21 cellular contexts compared by ENCODE assay signal in the genomic region with DNA sequence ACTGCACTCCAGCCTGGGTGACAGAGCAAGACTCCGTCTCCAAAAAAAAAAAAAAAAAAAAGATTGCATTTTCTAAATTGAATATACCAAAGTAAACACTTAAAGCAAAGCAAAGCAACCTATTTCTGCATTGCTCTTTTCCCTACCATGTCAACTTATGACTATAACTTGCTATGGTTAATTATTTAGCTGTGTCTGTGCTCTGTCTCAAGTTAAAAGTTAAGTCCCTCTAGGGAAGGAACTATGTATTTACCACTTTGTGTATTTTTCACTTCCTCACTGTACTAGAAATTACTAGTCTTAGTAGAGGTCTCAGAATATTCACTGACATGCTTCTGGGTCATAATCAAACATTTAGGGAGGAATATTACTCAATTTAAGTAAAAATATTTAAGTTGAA.
"Had no signal": no experiment of that assay in that cellular context is flagged by ENCODE, and none has a peak within 500 bp of the region (broad histone marks: within the 10 kb centered on the region; RNA-seq: fewer than 3 reads in every experiment).

No MANE protein-coding gene starts in this region.

- H3K4me3 ChIP-seq: body of pancreas, gastroesophageal sphincter, heart right ventricle, sigmoid colon, upper lobe of right lung had no signal

- H3K27ac Mint-ChIP-seq: activated B cell treated with CpG ODN at 0.5 μM for 24 hours; activated CD4-positive, alpha-beta T cell treated with anti-CD3 and anti-CD28 coated beads, Interleukin-2, amount 10 ng/mL, durations not matched to agents 24 days and 14 days; activated CD8-positive, alpha-beta T cell treated with anti-CD3 and anti-CD28 coated beads for 36 hours; activated naive CD8-positive, alpha-beta T cell treated with anti-CD3 and anti-CD28 coated beads, Interleukin-2, amount 10 ng/mL, durations not matched to agents 7 days and 5 days; activated T-helper 17 cell treated with anti-CD3 and anti-CD28 coated beads, Interleukin-2, amount 50 U/mL, for 72 hours; endodermal cell; immature natural killer cell; natural killer cell; T-cell had no signal

- H3K4me3 Mint-ChIP-seq: activated B cell treated with CpG ODN at 0.5 μM for 24 hours; activated CD4-positive, alpha-beta T cell treated with anti-CD3 and anti-CD28 coated beads, Interleukin-2, amount 10 ng/mL, durations not matched to agents 24 days and 14 days; activated CD8-positive, alpha-beta T cell treated with anti-CD3 and anti-CD28 coated beads for 36 hours; activated naive CD8-positive, alpha-beta T cell treated with anti-CD3 and anti-CD28 coated beads, Interleukin-2, amount 10 ng/mL, durations not matched to agents 7 days and 5 days; activated T-helper 17 cell treated with anti-CD3 and anti-CD28 coated beads, Interleukin-2, amount 50 U/mL, for 72 hours; endodermal cell; immature natural killer cell; natural killer cell; T-cell had no signal

- ATAC-seq: activated CD8-positive, alpha-beta T cell treated with anti-CD3 and anti-CD28 coated beads for 36 hours; activated T-helper 17 cell treated with anti-CD3 and anti-CD28 coated beads, Interleukin-2, amount 50 U/mL, for 72 hours; body of pancreas; gastroesophageal sphincter; heart right ventricle; natural killer cell; T-cell; upper lobe of right lung had no signal

- H3K4me1 ChIP-seq: body of pancreas, gastroesophageal sphincter, heart right ventricle, sigmoid colon, upper lobe of right lung had no signal

- H3K4me1 Mint-ChIP-seq: activated B cell treated with CpG ODN at 0.5 μM for 24 hours; activated CD4-positive, alpha-beta T cell treated with anti-CD3 and anti-CD28 coated beads, Interleukin-2, amount 10 ng/mL, durations not matched to agents 24 days and 14 days; activated naive CD8-positive, alpha-beta T cell treated with anti-CD3 and anti-CD28 coated beads, Interleukin-2, amount 10 ng/mL, durations not matched to agents 7 days and 5 days; activated T-helper 17 cell treated with anti-CD3 and anti-CD28 coated beads, Interleukin-2, amount 50 U/mL, for 72 hours; immature natural killer cell; natural killer cell; T-cell had no signal

- DNase-seq: activated B cell treated with CpG ODN at 0.5 μM for 24 hours; activated CD4-positive, alpha-beta T cell treated with anti-CD3 and anti-CD28 coated beads, Interleukin-2, amount 10 ng/mL, durations not matched to agents 24 days and 14 days; activated CD8-positive, alpha-beta T cell treated with anti-CD3 and anti-CD28 coated beads for 36 hours; activated naive CD4-positive, alpha-beta T cell treated with Interleukin-2 at 50 U/mL for 16 hours; activated naive CD8-positive, alpha-beta T cell treated with anti-CD3 and anti-CD28 coated beads, Interleukin-2, amount 10 ng/mL, durations not matched to agents 7 days and 5 days; activated T-cell treated with anti-CD3 and anti-CD28 coated beads, Interleukin-2, amount 50 U/mL, for 1 hour; amygdala; body of pancreas; endodermal cell; erythroblast; heart right ventricle; immature natural killer cell; natural killer cell; sigmoid colon; stimulated activated CD8-positive, alpha-beta memory T cell treated with anti-CD3 and anti-CD28 coated beads, Interleukin-4, amount 100 ng/mL, for 48 hours; stimulated activated naive CD4-positive, alpha-beta T cell; T-cell; upper lobe of right lung had no signal

- H3K36me3 ChIP-seq: gastroesophageal sphincter, heart right ventricle, neutrophil, sigmoid colon, upper lobe of right lung had no signal

- H3K9me3 Mint-ChIP-seq: activated B cell treated with CpG ODN at 0.5 μM for 24 hours; activated T-helper 17 cell treated with anti-CD3 and anti-CD28 coated beads, Interleukin-2, amount 50 U/mL, for 72 hours; endodermal cell had no signal

- H3K27me3 ChIP-seq: body of pancreas, gastroesophageal sphincter, heart right ventricle, neutrophil, sigmoid colon, upper lobe of right lung had no signal

- H3K27me3 Mint-ChIP-seq: activated B cell treated with CpG ODN at 0.5 μM for 24 hours; activated CD4-positive, alpha-beta T cell treated with anti-CD3 and anti-CD28 coated beads, Interleukin-2, amount 10 ng/mL, durations not matched to agents 24 days and 14 days; activated CD8-positive, alpha-beta T cell treated with anti-CD3 and anti-CD28 coated beads for 36 hours; activated naive CD8-positive, alpha-beta T cell treated with anti-CD3 and anti-CD28 coated beads, Interleukin-2, amount 10 ng/mL, durations not matched to agents 7 days and 5 days; activated T-helper 17 cell treated with anti-CD3 and anti-CD28 coated beads, Interleukin-2, amount 50 U/mL, for 72 hours; T-cell had no signal

- H3K9me3 ChIP-seq: body of pancreas, gastroesophageal sphincter, neutrophil, sigmoid colon, upper lobe of right lung had no signal

- H3K36me3 Mint-ChIP-seq: activated naive CD8-positive, alpha-beta T cell treated with anti-CD3 and anti-CD28 coated beads, Interleukin-2, amount 10 ng/mL, durations not matched to agents 7 days and 5 days; immature natural killer cell; natural killer cell; T-cell had no signal
